ENCODE assay signal across 13 cellular contexts in the genomic region with DNA sequence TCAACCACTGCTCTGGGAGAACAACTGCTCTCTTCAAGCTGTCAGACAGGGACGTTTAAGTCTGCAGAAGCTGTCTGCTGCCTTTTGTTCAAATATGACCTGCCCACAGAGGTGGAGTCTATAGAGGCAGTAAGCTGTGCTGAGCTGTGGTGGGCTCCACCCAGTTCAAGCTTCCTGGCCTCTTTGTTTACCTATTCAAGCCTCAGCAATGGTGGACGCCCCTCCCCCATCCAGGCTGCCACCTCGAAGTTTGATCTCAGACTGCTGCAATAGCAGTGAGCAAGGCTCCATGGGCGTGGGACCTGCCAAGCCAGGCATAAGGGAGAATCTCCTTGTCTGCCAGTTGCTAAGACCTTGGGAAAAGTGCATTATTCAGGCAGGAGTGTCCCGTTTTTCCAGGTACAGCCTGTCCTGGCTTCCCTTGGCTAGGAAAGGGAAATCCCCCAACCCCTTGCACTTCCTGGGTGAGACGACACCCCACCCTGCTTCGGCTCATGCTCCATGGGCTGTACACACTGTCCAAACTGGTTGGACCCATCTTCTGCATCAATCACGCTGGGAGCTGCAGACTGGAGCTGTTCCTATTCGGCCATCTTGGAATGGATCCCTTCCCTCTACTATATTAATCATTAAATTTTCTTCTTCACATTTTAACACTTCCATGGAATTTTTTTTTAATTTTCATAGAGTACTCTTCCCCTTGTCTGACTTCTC.
DNase-seq lines count a peak whose midpoint lies in the region; ATAC-seq and TF ChIP-seq lines count a peak whose summit lies in the region.
"Had no signal": no experiment of that assay in that cellular context is flagged by ENCODE, and none has a peak within 500 bp of the region (broad histone marks: within the 10 kb centered on the region; RNA-seq: fewer than 3 reads in every experiment).

No MANE protein-coding gene starts in this region.

- H3K9me3 Mint-ChIP-seq in activated CD4-positive, alpha-beta T cell treated with anti-CD3 and anti-CD28 coated beads for 36 hours (ENCODE audit: low read depth) = peaks cover 9% of the 10 kb centered on the region
- H3K9me3 Mint-ChIP-seq in endodermal cell = peaks cover 14% of the 10 kb centered on the region
- H3K9me3 Mint-ChIP-seq: activated T-helper 1 cell treated with anti-CD3 and anti-CD28 coated beads, Interleukin-12 subunit alpha, Interleukin-12 subunit beta, Interleukin-2, Interleukin-4 antibody, amounts not matched to agents 30 ng/mL and 10 ng/mL and 1 ng/mL, durations not matched to agents 14 hours and 24 hours and 36 hours had no signal

- H3K27me3 ChIP-seq in endodermal cell (ENCODE audit: control insufficient read depth, insufficient read depth, low read length, poor library complexity, severe bottlenecking) = no peaks in the 10 kb centered on the region
- H3K27me3 ChIP-seq: brain microvascular endothelial cell had no signal

- no peaks in the 10 kb centered on the region for H3K36me3 Mint-ChIP-seq in activated CD4-positive, alpha-beta T cell treated with anti-CD3 and anti-CD28 coated beads for 36 hours (ENCODE audit: low read depth)
- H3K36me3 Mint-ChIP-seq in endodermal cell (ENCODE audit: low read depth) = no peaks in the 10 kb centered on the region

- intact Hi-C loops in activated CD4-positive, alpha-beta T cell treated with anti-CD3 and anti-CD28 coated beads for 36 hours (cut with DNase I, micrococcal nuclease) = no loop called here
- intact Hi-C loops in sciatic nerve (cut with DNase I) = no loop called here

- H3K4me1 ChIP-seq in endodermal cell (ENCODE audit: control insufficient read depth, insufficient read depth, low read length) = no peaks in the 10 kb centered on the region

- no peak overlapping the region for H3K27ac ChIP-seq in endodermal cell (ENCODE audit: low read depth, low read length)
- H3K27ac ChIP-seq: brain microvascular endothelial cell had no signal

- H3K27ac Mint-ChIP-seq in activated CD4-positive, alpha-beta T cell treated with anti-CD3 and anti-CD28 coated beads for 36 hours = no peak overlapping the region
- H3K27ac Mint-ChIP-seq in endodermal cell = no peak overlapping the region
- H3K27ac Mint-ChIP-seq: activated T-helper 1 cell treated with anti-CD3 and anti-CD28 coated beads, Interleukin-12 subunit alpha, Interleukin-12 subunit beta, Interleukin-2, Interleukin-4 antibody, amounts not matched to agents 30 ng/mL and 10 ng/mL and 1 ng/mL, durations not matched to agents 14 hours and 24 hours and 36 hours; IgD-negative memory B cell; stimulated activated naive CD8-positive, alpha-beta T cell treated with anti-CD3 and anti-CD28 coated beads, Interleukin-15, Interleukin-2, amounts not matched to agents 100 ng/mL and 50 ng/mL, for 24 hours had no signal

- CTCF ChIA-PET in activated CD4-positive, alpha-beta T cell treated with anti-CD3 and anti-CD28 coated beads for 36 hours (lab: Charles Lee) = interaction anchor here (0.6 kb wide), 1 partner anchor 16 kb away, joined by 3 read pairs; no protein-coding TSS in a partner anchor

- no peaks in the 10 kb centered on the region for H3K27me3 Mint-ChIP-seq in activated CD4-positive, alpha-beta T cell treated with anti-CD3 and anti-CD28 coated beads for 36 hours
- H3K27me3 Mint-ChIP-seq in endodermal cell (ENCODE audit: insufficient read depth) = no peaks in the 10 kb centered on the region
- H3K27me3 Mint-ChIP-seq: stimulated activated naive CD8-positive, alpha-beta T cell treated with anti-CD3 and anti-CD28 coated beads, Interleukin-15, Interleukin-2, amounts not matched to agents 100 ng/mL and 50 ng/mL, for 24 hours had no signal

- POLR2A ChIA-PET in activated CD4-positive, alpha-beta T cell treated with anti-CD3 and anti-CD28 coated beads for 36 hours (lab: Charles Lee) = no interaction called here

- no peaks in the 10 kb centered on the region for H3K9me3 ChIP-seq in endodermal cell (ENCODE audit: control insufficient read depth, low read length)

- no peak overlapping the region for H3K4me3 Mint-ChIP-seq in activated CD4-positive, alpha-beta T cell treated with anti-CD3 and anti-CD28 coated beads for 36 hours
- no peak overlapping the region for H3K4me3 Mint-ChIP-seq in endodermal cell
- H3K4me3 Mint-ChIP-seq: activated T-helper 1 cell treated with anti-CD3 and anti-CD28 coated beads, Interleukin-12 subunit alpha, Interleukin-12 subunit beta, Interleukin-2, Interleukin-4 antibody, amounts not matched to agents 30 ng/mL and 10 ng/mL and 1 ng/mL, durations not matched to agents 14 hours and 24 hours and 36 hours; stimulated activated naive CD8-positive, alpha-beta T cell treated with anti-CD3 and anti-CD28 coated beads, Interleukin-15, Interleukin-2, amounts not matched to agents 100 ng/mL and 50 ng/mL, for 24 hours had no signal

- no peaks in the 10 kb centered on the region for H3K36me3 ChIP-seq in endodermal cell (ENCODE audit: control insufficient read depth, insufficient read depth, low read length)
- H3K36me3 ChIP-seq: brain microvascular endothelial cell had no signal

- peaks cover 12% of the 10 kb centered on the region for H3K4me1 Mint-ChIP-seq in activated CD4-positive, alpha-beta T cell treated with anti-CD3 and anti-CD28 coated beads for 36 hours
- H3K4me1 Mint-ChIP-seq in endodermal cell = peaks cover 10% of the 10 kb centered on the region

- H3K9ac ChIP-seq in endodermal cell (ENCODE audit: extremely low read depth, low read length, poor library complexity, severe bottlenecking) = no peak overlapping the region

- ATAC-seq in activated CD4-positive, alpha-beta T cell treated with anti-CD3 and anti-CD28 coated beads for 36 hours = no peak
- ATAC-seq in sciatic nerve (peak; percentile 28), GM21526 (IDR thresholded peaks at IDR 0.05; ENCODE audit: low FRiP score, unreplicated experiment) (no peak), GM19455 (IDR thresholded peaks at IDR 0.05; ENCODE audit: unreplicated experiment) (no peak)

- no peak for TF ChIP-seq EP300 in Ishikawa (IDR thresholded peaks at IDR 0.05; ENCODE audit: borderline replicate concordance)

- no peak overlapping the region for H3K4me3 ChIP-seq in endodermal cell (ENCODE audit: low read length)

- WGBS in endodermal cell (ENCODE audit: insufficient coverage in 1 of 2, insufficient read length in 1 of 2), 2 experiments = 75 to 80% methylated on average over 8 to 9 of the region's 9 CpGs

- TF ChIP-seq RAD21 in Ishikawa (IDR thresholded peaks at IDR 0.05; ENCODE audit: low read depth) = no peak

- peak; percentile 9 for DNase-seq in activated CD4-positive, alpha-beta T cell treated with anti-CD3 and anti-CD28 coated beads for 36 hours
- DNase-seq in activated CD4-positive, alpha-beta T cell treated with anti-CD3 and anti-CD28 coated beads, Interleukin-2, amount 50 U/mL, for 1 hour = no peak
- DNase-seq in endodermal cell (peak; percentile 77), sciatic nerve (ENCODE audit: low spot score) (no peak), SW 1271 (lab: John Stamatoyannopoulos, UW) (no peak)
- DNase-seq: brain microvascular endothelial cell; stimulated activated CD4-positive, alpha-beta T cell treated with anti-CD3 and anti-CD28 coated beads, Interleukin-1b, Interleukin-23, amount 100 ng/mL, for 48 hours had no signal

- TF ChIP-seq CTCF in endodermal cell (conservative IDR thresholded peaks at IDR 0.05) = no peak

TF ChIP-seq in Ishikawa, 13 proteins besides CTCF, POLR2A, EP300 and RAD21:
- TF ChIP-seq TCF12 (IDR thresholded peaks at IDR 0.05; ENCODE audit: low read depth) = no peak
- TF ChIP-seq YY1 (IDR thresholded peaks at IDR 0.05; ENCODE audit: low read depth) = 0 out of 2 replicates have a peak, but pooled peaks have one; percentile 20

Comparison
In these comparisons a context has a peak if more than half of its experiments do, and no peak if none do; other contexts are left out.
1. DNase-seq: peak in activated CD4-positive, alpha-beta T cell treated with anti-CD3 and anti-CD28 coated beads for 36 hours (single experiment) and endodermal cell (single experiment); none in activated CD4-positive, alpha-beta T cell treated with anti-CD3 and anti-CD28 coated beads, Interleukin-2, amount 50 U/mL, for 1 hour (single experiment), sciatic nerve (single experiment) and SW 1271 (0 of 2).